ENCODE assay signal across 9 cellular contexts in genomic region chr22:19419464-19420178, GRCh38. TPM values are rescaled to one million over a fixed set of nuclear protein-coding genes. Genes with fewer than 3 reads are reported as not detected.
DNase-seq lines count a peak whose midpoint lies in the region; ATAC-seq, FAIRE-seq and TF ChIP-seq lines count a peak whose summit lies in the region.
"Had no signal": no experiment of that assay in that cellular context is flagged by ENCODE, and none has a peak within 500 bp of the region (broad histone marks: within the 10 kb centered on the region; RNA-seq: fewer than 3 reads in every experiment).

No MANE protein-coding gene starts in this region.

- in situ Hi-C loops in GM12878 (cut with MboI): no loop called here

- peak overlapping the region; percentile 70 for H3K4me2 ChIP-seq in GM12878 (ENCODE audit: control insufficient read depth, insufficient read depth)

- RAD21 ChIA-PET in GM12878 (lab: Charles Lee; ENCODE audit: unreplicated experiment): no interaction called here

- intact Hi-C loops in GM12878 (cut with micrococcal nuclease; ENCODE audit: unreplicated experiment): loop anchor here (10.0 kb wide), 1 partner anchor 125 kb away; the partner anchor contains the start of gene CLTCL1

- H3K79me2 ChIP-seq in GM12878 (ENCODE audit: control insufficient read depth, insufficient read depth, low read length): peaks cover 68% of the 10 kb centered on the region

- no peaks in the 10 kb centered on the region for H3K27me3 ChIP-seq in GM12878 (replicated peaks in 1 of 2; ENCODE audit: control insufficient read depth in 2 of 2, insufficient read depth in 2 of 2, low read length in 1 of 2)

- no peak for TF ChIP-seq RAD21 in GM12878 (IDR thresholded peaks at IDR 0.05; ENCODE audit: insufficient read depth, low read depth, low read length)

- no peaks in the 10 kb centered on the region; a peak in 1 of 4 replicates for H3K36me3 ChIP-seq in GM12878 (ENCODE audit: control insufficient read depth in 2 of 2, insufficient read depth in 2 of 2, low read length in 1 of 2)

- TF ChIP-seq POLR2A in GM12878 (IDR thresholded peaks at IDR 0.05; ENCODE audit: low read depth, low read length): peak; percentile 35; the same call in 1 of the 2 replicates

- no peaks in the 10 kb centered on the region for H3K9me3 Mint-ChIP-seq in stimulated activated naive CD8-positive, alpha-beta T cell treated with anti-CD3 and anti-CD28 coated beads, Interleukin-15, Interleukin-2, amounts not matched to agents 100 ng/mL and 50 ng/mL, for 24 hours

- H3K27ac ChIP-seq in GM12878 (ENCODE audit: control insufficient read depth, insufficient read depth): peak overlapping the region; percentile 72

- DNase-seq in activated gamma-delta T cell treated with Interleukin-2 at 50 U/mL for 16 hours (peak; percentile 39), activated gamma-delta T cell (lab: John Stamatoyannopoulos, UW) (no peak), NAMALWA (ENCODE audit: low spot score) (peak; percentile 79), GM12878 (ENCODE audit: low read depth, low spot score) (peak; percentile 55), DMS53 (lab: John Stamatoyannopoulos, UW) (no peak), H4 (ENCODE audit: low spot score) (no peak), NCI-H2029 (lab: John Stamatoyannopoulos, UW) (no peak)
- DNase-seq: COR-L47 had no signal

- FAIRE-seq in GM12878 (lab: Jason Lieb, UNC): no peak

- POLR2A ChIA-PET in GM12878 (lab: Charles Lee): interaction anchor here (0.7 to 1.7 kb wide), 2 partner anchors 12 to 323 kb away, joined by 3 to 5 read pairs; partner anchors contain the start of gene HIRA

- H3K4me3 Mint-ChIP-seq in stimulated activated naive CD8-positive, alpha-beta T cell treated with anti-CD3 and anti-CD28 coated beads, Interleukin-15, Interleukin-2, amounts not matched to agents 100 ng/mL and 50 ng/mL, for 24 hours: peak overlapping the region; percentile 14

- H3K9me3 ChIP-seq in GM12878 (replicated peaks; ENCODE audit: control insufficient read depth, insufficient read depth, low read length): no peaks in the 10 kb centered on the region; the same call in 2 of the 3 replicates

- H3K4me1 Mint-ChIP-seq in stimulated activated naive CD8-positive, alpha-beta T cell treated with anti-CD3 and anti-CD28 coated beads, Interleukin-15, Interleukin-2, amounts not matched to agents 100 ng/mL and 50 ng/mL, for 24 hours (ENCODE audit: low read depth): peaks cover 58% of the 10 kb centered on the region

- peaks cover 11% of the 10 kb centered on the region for H3K4me1 ChIP-seq in GM12878 (ENCODE audit: control insufficient read depth, insufficient read depth, low read length)

- no peaks in the 10 kb centered on the region for H3K27me3 Mint-ChIP-seq in stimulated activated naive CD8-positive, alpha-beta T cell treated with anti-CD3 and anti-CD28 coated beads, Interleukin-15, Interleukin-2, amounts not matched to agents 100 ng/mL and 50 ng/mL, for 24 hours

- no peak overlapping the region for H2AFZ ChIP-seq in GM12878 (ENCODE audit: control insufficient read depth, low read depth, low read length)

- no peak overlapping the region for H3K4me3 ChIP-seq in GM12878

- peaks cover 20% of the 10 kb centered on the region for H3K36me3 Mint-ChIP-seq in stimulated activated naive CD8-positive, alpha-beta T cell treated with anti-CD3 and anti-CD28 coated beads, Interleukin-15, Interleukin-2, amounts not matched to agents 100 ng/mL and 50 ng/mL, for 24 hours (ENCODE audit: low read depth)

- WGBS in GM12878 (ENCODE audit: insufficient coverage, insufficient replicate concordance, low lambda C conversion rate, missing lambda C conversion rate): 51% methylated on average over 5 of the region's 5 CpGs

- no peaks in the 10 kb centered on the region for H4K20me1 ChIP-seq in GM12878 (ENCODE audit: control insufficient read depth, insufficient read depth)

- CTCF ChIA-PET in GM12878 (lab: Yijun Ruan, JAX): interaction anchor here (0.6 to 1.6 kb wide), 2 partner anchors 13 to 240 kb away, joined by 3 read pairs; no protein-coding TSS in a partner anchor

- no peak for TF ChIP-seq EP300 in GM12878 (IDR thresholded peaks at IDR 0.05; ENCODE audit: borderline replicate concordance in 1 of 2, control insufficient read depth in 1 of 2, low read depth in 2 of 2, low read length in 2 of 2)

- ATAC-seq in GM12878: peak; percentile 93

- H3K9ac ChIP-seq in GM12878 (ENCODE audit: control insufficient read depth, insufficient read depth, low read length): no peak overlapping the region

- SMC1A ChIA-PET in GM12878 (lab: Charles Lee; ENCODE audit: uncharacterized antibody, unreplicated experiment): interaction anchor here (0.6 to 1.0 kb wide), 4 partner anchors 8 to 49 kb away, joined by 3 read pairs; partner anchors contain the start of gene HIRA

- no peak for TF ChIP-seq CTCF in GM12878 (IDR thresholded peaks at IDR 0.05 in 2 of 3, conservative IDR thresholded peaks at IDR 0.05 in 1 of 3; ENCODE audit: control insufficient read depth in 2 of 3, extremely low read depth in 1 of 3, insufficient read depth in 1 of 3, low read depth in 3 of 3, low read length in 3 of 3)

- no TSS peak for BruUV-seq in GM12878 (replicated peaks; lab: Mats Ljungman, UMichigan)

- peak overlapping the region; percentile 22 for H3K27ac Mint-ChIP-seq in stimulated activated naive CD8-positive, alpha-beta T cell treated with anti-CD3 and anti-CD28 coated beads, Interleukin-15, Interleukin-2, amounts not matched to agents 100 ng/mL and 50 ng/mL, for 24 hours

RNA-seq across cellular contexts. Expression of gene HIRA, which starts 11.9 kb away (rescaled TPM):
- total RNA-seq in GM12878 (2013; cell fraction: nucleolus; rRNA removed): 16.7 and 16.8 TPM in 2 replicates
- total RNA-seq in GM12878 (2014; rRNA removed) (14.7 and 15.6 TPM in 2 replicates), GM12878 (2014; rRNA removed; fragmentation: Illumina TruSeq; extraction: Trizol) (12.6 and 13.5 TPM in 2 replicates), GM12878 (2021) (32.2 and 32.7 TPM in 2 replicates)
- polyA plus RNA-seq in GM12878 (2011; ENCODE audit: low read depth): 6.7 TPM
- polyA plus RNA-seq in GM12878 (2011; rRNA removed) (10.8 and 19.9 TPM in 2 replicates), GM12878 (2014; fragmentation: Illumina TruSeq; extraction: Trizol) (11.5 and 20.2 TPM in 2 replicates), GM12878 (2014; fragmentation: Nextera tagmentation; extraction: Ambion mirVana) (under 1 TPM; 0.34 to 0.60 TPM), GM12878 (2014; rRNA removed) (23.5 and 26.6 TPM in 2 replicates), GM12878 (2016; fragmentation: Nextera tagmentation; extraction: Ambion mirVana) (1 to 10 TPM; 2.1 to 2.8 TPM)
- polyA plus RNA-seq in GM12878 (2011; cell fraction: cytosol; rRNA removed): 21.5 and 26.0 TPM in 2 replicates
- 28.7 and 32.1 TPM in 2 replicates for polyA plus RNA-seq in GM12878 (2011; cell fraction: nucleus; rRNA removed)
- polyA plus RNA-seq in GM12878 (2012): 11.0 and 13.2 TPM in 2 replicates
- polyA minus RNA-seq in GM12878 (2011; rRNA and poly(A)+ RNA removed): 27.6 and 31.8 TPM in 2 replicates
- 9.1 and 12.8 TPM in 2 replicates for polyA minus RNA-seq in GM12878 (2011; cell fraction: cytosol; rRNA and poly(A)+ RNA removed)
- polyA minus RNA-seq in GM12878 (2011; cell fraction: nucleus; rRNA and poly(A)+ RNA removed): 5.7 and 14.7 TPM in 2 replicates
- 9.6 and 10.0 TPM in 2 replicates for total RNA-seq in H4 (2014; rRNA removed; shearing (Covaris generic))

RNA-seq across cellular contexts. Expression of gene MRPL40, which starts 12.7 kb away (rescaled TPM):
- 5.7 and 6.6 TPM in 2 replicates for total RNA-seq in GM12878 (2013; cell fraction: nucleolus; rRNA removed)
- total RNA-seq in GM12878 (2014; rRNA removed) (48.0 and 51.9 TPM in 2 replicates), GM12878 (2014; rRNA removed; fragmentation: Illumina TruSeq; extraction: Trizol) (55.9 and 58.1 TPM in 2 replicates), GM12878 (2021) (41.2 and 42.4 TPM in 2 replicates)
- 32.8 TPM for polyA plus RNA-seq in GM12878 (2011; ENCODE audit: low read depth)
- polyA plus RNA-seq in GM12878 (2011; rRNA removed) (62.3 and 72.3 TPM in 2 replicates), GM12878 (2014; fragmentation: Illumina TruSeq; extraction: Trizol) (66.0 and 78.0 TPM in 2 replicates), GM12878 (2014; fragmentation: Nextera tagmentation; extraction: Ambion mirVana) (100 to 1,000 TPM; 180 to 207 TPM), GM12878 (2014; rRNA removed) (53.8 and 64.4 TPM in 2 replicates), GM12878 (2016; fragmentation: Nextera tagmentation; extraction: Ambion mirVana) (100 to 1,000 TPM; 124 to 131 TPM)
- polyA plus RNA-seq in GM12878 (2011; cell fraction: cytosol; rRNA removed): 33.8 and 45.2 TPM in 2 replicates
- polyA plus RNA-seq in GM12878 (2011; cell fraction: nucleus; rRNA removed): 21.5 and 26.3 TPM in 2 replicates
- 36.6 and 36.9 TPM in 2 replicates for polyA plus RNA-seq in GM12878 (2012)
- polyA minus RNA-seq in GM12878 (2011; rRNA and poly(A)+ RNA removed): 18.1 and 18.3 TPM in 2 replicates
- 8.8 and 10.3 TPM in 2 replicates for polyA minus RNA-seq in GM12878 (2011; cell fraction: cytosol; rRNA and poly(A)+ RNA removed)
- 5.6 and 8.9 TPM in 2 replicates for polyA minus RNA-seq in GM12878 (2011; cell fraction: nucleus; rRNA and poly(A)+ RNA removed)
- 60.4 and 79.3 TPM in 2 replicates for total RNA-seq in H4 (2014; rRNA removed; shearing (Covaris generic))

RNA-seq across cellular contexts. Expression of gene C22orf39, which starts 27.9 kb away (rescaled TPM):
- 26.8 and 32.5 TPM in 2 replicates for total RNA-seq in GM12878 (2013; cell fraction: nucleolus; rRNA removed)
- total RNA-seq in GM12878 (2014; rRNA removed): 30.1 and 31.6 TPM in 2 replicates
- 17.3 TPM in 2 replicates for total RNA-seq in GM12878 (2014; rRNA removed; fragmentation: Illumina TruSeq; extraction: Trizol)
- 21.4 and 21.6 TPM in 2 replicates for total RNA-seq in GM12878 (2021)
- polyA plus RNA-seq in GM12878 (2011; ENCODE audit: low read depth): 13.3 TPM
- polyA plus RNA-seq in GM12878 (2011; rRNA removed): 39.9 and 40.8 TPM in 2 replicates
- 42.9 and 49.6 TPM in 2 replicates for polyA plus RNA-seq in GM12878 (2011; cell fraction: cytosol; rRNA removed)
- 18.1 and 18.8 TPM in 2 replicates for polyA plus RNA-seq in GM12878 (2011; cell fraction: nucleus; rRNA removed)
- 20.7 and 21.0 TPM in 2 replicates for polyA plus RNA-seq in GM12878 (2012)
- polyA plus RNA-seq in GM12878 (2014; fragmentation: Illumina TruSeq; extraction: Trizol): 20.8 and 21.0 TPM in 2 replicates
- 10 to 100 TPM in 1 of 2 experiments, 1 to 10 TPM in 1; 6.7 to 10.9 TPM for polyA plus RNA-seq in GM12878 (2014; fragmentation: Nextera tagmentation; extraction: Ambion mirVana)
- 38.8 and 39.9 TPM in 2 replicates for polyA plus RNA-seq in GM12878 (2014; rRNA removed)
- polyA plus RNA-seq in GM12878 (2016; fragmentation: Nextera tagmentation; extraction: Ambion mirVana): 10 to 100 TPM; 38.2 to 47.0 TPM
- polyA minus RNA-seq in GM12878 (2011; rRNA and poly(A)+ RNA removed): 41.0 and 51.5 TPM in 2 replicates
- 10.1 and 10.2 TPM in 2 replicates for polyA minus RNA-seq in GM12878 (2011; cell fraction: cytosol; rRNA and poly(A)+ RNA removed)
- 8.7 and 13.7 TPM in 2 replicates for polyA minus RNA-seq in GM12878 (2011; cell fraction: nucleus; rRNA and poly(A)+ RNA removed)
- total RNA-seq in H4 (2014; rRNA removed; shearing (Covaris generic)): 19.6 and 23.2 TPM in 2 replicates

RNA-seq across cellular contexts. Expression of gene UFD1, which starts 59.4 kb away (rescaled TPM):
- total RNA-seq in GM12878 (2013; cell fraction: nucleolus; rRNA removed): 37.0 and 38.0 TPM in 2 replicates
- total RNA-seq in GM12878 (2014; rRNA removed): 73.3 and 74.6 TPM in 2 replicates
- total RNA-seq in GM12878 (2014; rRNA removed; fragmentation: Illumina TruSeq; extraction: Trizol): 73.7 and 79.0 TPM in 2 replicates
- total RNA-seq in GM12878 (2021): 67.2 and 67.5 TPM in 2 replicates
- 43.2 TPM for polyA plus RNA-seq in GM12878 (2011; ENCODE audit: low read depth)
- 75.4 and 98.7 TPM in 2 replicates for polyA plus RNA-seq in GM12878 (2011; rRNA removed)
- 140 and 141 TPM in 2 replicates for polyA plus RNA-seq in GM12878 (2011; cell fraction: cytosol; rRNA removed)
- polyA plus RNA-seq in GM12878 (2011; cell fraction: nucleus; rRNA removed): 90.6 and 105 TPM in 2 replicates
- polyA plus RNA-seq in GM12878 (2012): 63.7 and 80.1 TPM in 2 replicates
- polyA plus RNA-seq in GM12878 (2014; fragmentation: Illumina TruSeq; extraction: Trizol): 140 and 145 TPM in 2 replicates
- 100 to 1,000 TPM; 128 to 143 TPM for polyA plus RNA-seq in GM12878 (2014; fragmentation: Nextera tagmentation; extraction: Ambion mirVana)
- 97.3 and 106 TPM in 2 replicates for polyA plus RNA-seq in GM12878 (2014; rRNA removed)
- polyA plus RNA-seq in GM12878 (2016; fragmentation: Nextera tagmentation; extraction: Ambion mirVana): 100 to 1,000 TPM; 140 to 143 TPM
- 101 and 104 TPM in 2 replicates for polyA minus RNA-seq in GM12878 (2011; rRNA and poly(A)+ RNA removed)
- 28.6 and 31.5 TPM in 2 replicates for polyA minus RNA-seq in GM12878 (2011; cell fraction: cytosol; rRNA and poly(A)+ RNA removed)
- 22.7 and 42.6 TPM in 2 replicates for polyA minus RNA-seq in GM12878 (2011; cell fraction: nucleus; rRNA and poly(A)+ RNA removed)
- total RNA-seq in H4 (2014; rRNA removed; shearing (Covaris generic)): 55.6 and 71.1 TPM in 2 replicates

Comparison
In these comparisons a context has a peak if more than half of its experiments do, and no peak if none do; other contexts are left out.
1. DNase-seq: peak in activated gamma-delta T cell treated with Interleukin-2 at 50 U/mL for 16 hours (single experiment), NAMALWA (single experiment) and GM12878 (single experiment); none in activated gamma-delta T cell (single experiment), DMS53 (single experiment), H4 (single experiment) and NCI-H2029 (single experiment).